In the genomic region with DNA sequence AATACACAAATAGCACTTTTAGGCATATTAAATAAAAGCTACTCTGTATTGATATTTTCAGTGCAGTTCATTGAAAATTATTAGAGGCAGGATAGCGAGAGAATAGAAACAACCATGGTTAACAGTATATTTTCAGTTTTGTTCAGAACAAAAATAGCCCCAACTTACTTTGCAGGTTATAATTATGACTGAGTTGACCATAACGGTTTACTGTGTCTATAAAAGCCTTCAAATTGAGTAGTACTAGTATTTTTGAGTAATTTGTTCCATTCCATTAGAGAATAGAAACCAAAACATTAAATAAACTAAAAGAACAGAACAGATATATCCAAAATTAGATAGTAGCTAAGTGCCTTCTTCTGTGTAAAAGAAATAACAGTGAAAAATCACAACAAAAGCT, we compare ENCODE assay signal across 12 cellular contexts.
DNase-seq lines count a peak whose midpoint lies in the region; ATAC-seq lines count a peak whose summit lies in the region.
"Had no signal": no experiment of that assay in that cellular context is flagged by ENCODE, and none has a peak within 500 bp of the region (broad histone marks: within the 10 kb centered on the region; RNA-seq: fewer than 3 reads in every experiment).

No MANE protein-coding gene starts in this region.

- no peak for DNase-seq in HUDEP-2 (lab: John Stamatoyannopoulos, UW; ENCODE audit: unreplicated experiment in 76 of 76)
- no peak for DNase-seq in activated CD4-positive, alpha-beta T cell treated with anti-CD3 and anti-CD28 coated beads, Interleukin-2, amount 10 ng/mL, durations not matched to agents 24 days and 14 days
- DNase-seq in KBM-7: no peak
- DNase-seq in DMS 273 (lab: John Stamatoyannopoulos, UW; ENCODE audit: unreplicated experiment): no peak
- DNase-seq: activated CD4-positive, alpha-beta T cell treated with anti-CD3 and anti-CD28 coated beads for 48 hours; brain microvascular endothelial cell; head of caudate nucleus; tibial artery had no signal

- H3K9me3 Mint-ChIP-seq in activated CD4-positive, alpha-beta T cell treated with anti-CD3 and anti-CD28 coated beads, Interleukin-2, amount 10 ng/mL, durations not matched to agents 24 days and 14 days: no peaks in the 10 kb centered on the region

- ATAC-seq in GM19372 (IDR thresholded peaks at IDR 0.05; ENCODE audit: low read depth, unreplicated experiment): peak; percentile 85
- ATAC-seq in HG02571 (IDR thresholded peaks at IDR 0.05; ENCODE audit: unreplicated experiment): peak; percentile 85
- peak; percentile 85 for ATAC-seq in HG03135 (IDR thresholded peaks at IDR 0.05; ENCODE audit: unreplicated experiment)
- ATAC-seq: natural killer cell treated with Interleukin-12 subunit alpha and Interleukin-12 subunit beta and Interleukin-15 and Interleukin-18, amount 100 ng/mL, for 72 hours had no signal

- intact Hi-C loops in activated CD4-positive, alpha-beta T cell treated with anti-CD3 and anti-CD28 coated beads, Interleukin-2, amount 10 ng/mL, durations not matched to agents 24 days and 14 days (cut with micrococcal nuclease): no loop called here

- H3K36me3 Mint-ChIP-seq in activated CD4-positive, alpha-beta T cell treated with anti-CD3 and anti-CD28 coated beads, Interleukin-2, amount 10 ng/mL, durations not matched to agents 24 days and 14 days (ENCODE audit: low read depth): no peaks in the 10 kb centered on the region

- no peaks in the 10 kb centered on the region for H3K4me1 Mint-ChIP-seq in activated CD4-positive, alpha-beta T cell treated with anti-CD3 and anti-CD28 coated beads, Interleukin-2, amount 10 ng/mL, durations not matched to agents 24 days and 14 days

- H3K4me3 Mint-ChIP-seq in activated CD4-positive, alpha-beta T cell treated with anti-CD3 and anti-CD28 coated beads, Interleukin-2, amount 10 ng/mL, durations not matched to agents 24 days and 14 days: no peak overlapping the region
- H3K4me3 Mint-ChIP-seq: natural killer cell treated with Interleukin-12 subunit alpha and Interleukin-12 subunit beta and Interleukin-15 and Interleukin-18, amount 100 ng/mL, for 72 hours had no signal

- no peaks in the 10 kb centered on the region for H3K27me3 Mint-ChIP-seq in activated CD4-positive, alpha-beta T cell treated with anti-CD3 and anti-CD28 coated beads, Interleukin-2, amount 10 ng/mL, durations not matched to agents 24 days and 14 days
- H3K27me3 Mint-ChIP-seq: natural killer cell treated with Interleukin-12 subunit alpha and Interleukin-12 subunit beta and Interleukin-15 and Interleukin-18, amount 100 ng/mL, for 72 hours had no signal

- no peak overlapping the region for H3K27ac Mint-ChIP-seq in activated CD4-positive, alpha-beta T cell treated with anti-CD3 and anti-CD28 coated beads, Interleukin-2, amount 10 ng/mL, durations not matched to agents 24 days and 14 days
- H3K27ac Mint-ChIP-seq: natural killer cell treated with Interleukin-12 subunit alpha and Interleukin-12 subunit beta and Interleukin-15 and Interleukin-18, amount 100 ng/mL, for 72 hours had no signal

- in situ Hi-C loops in KBM-7 (cut with MboI; ENCODE audit: low pct_unique_long_range_greater_than_20kb, low sequenced_read_pairs): no loop called here
